Comparison of ENCODE assay signal across 1 cellular context in genomic region chr18:11908182-11909080, GRCh38.
A peak's percentile ranks its signal among the peaks of the same experiment; 100 is the strongest.
TF ChIP-seq lines count a peak whose summit lies in the region.

Gene MPPE1, minus strand, starts transcription at chr18:11908317. Its CDS starts 11,053 bp downstream, at chr18:11897264.

TF ChIP-seq in HepG2, 621 proteins besides CTCF, POLR2A, EP300 and RAD21 (continued from another document and continues in another):
- TF ChIP-seq ZNF574 (CRISPR knock-in tag; IDR thresholded peaks at IDR 0.05) = peak; percentile 79; the same call in 1 of the 2 replicates
- TF ChIP-seq THAP11 (CRISPR knock-in tag; IDR thresholded peaks at IDR 0.05) = peak; percentile 56
- no peak; the same call in 1 of the 2 replicates for TF ChIP-seq ZNF143 (CRISPR knock-in tag; IDR thresholded peaks at IDR 0.05)
- no peak for TF ChIP-seq NFE2L2 (IDR thresholded peaks at IDR 0.05; ENCODE audit: low read length)
- peak; percentile 60 for TF ChIP-seq ZNF710 (CRISPR knock-in tag; IDR thresholded peaks at IDR 0.05; ENCODE audit: borderline replicate concordance)
- TF ChIP-seq KDM2A (CRISPR knock-in tag; IDR thresholded peaks at IDR 0.05; ENCODE audit: borderline replicate concordance, low read depth) = peak; percentile 58
- TF ChIP-seq MYPOP (CRISPR knock-in tag; IDR thresholded peaks at IDR 0.05) = peak; percentile 93
- no peak for TF ChIP-seq ZNF629 (CRISPR knock-in tag; conservative IDR thresholded peaks at IDR 0.05)
- peak; percentile 37; the same call in 1 of the 2 replicates for TF ChIP-seq ZSCAN20 (CRISPR knock-in tag; IDR thresholded peaks at IDR 0.05; ENCODE audit: borderline replicate concordance)
- no peak for TF ChIP-seq ZNF296 (CRISPR knock-in tag; conservative IDR thresholded peaks at IDR 0.05)
- 0 out of 2 replicates have a peak, but pooled peaks have one; percentile 43 for TF ChIP-seq ZNF530 (CRISPR knock-in tag; IDR thresholded peaks at IDR 0.05; ENCODE audit: low read depth)
- TF ChIP-seq ZNF430 (CRISPR knock-in tag; IDR thresholded peaks at IDR 0.05) = peak; percentile 41; the same call in 1 of the 2 replicates
- peak; percentile 59; the same call in 1 of the 2 replicates for TF ChIP-seq ZNF605 (CRISPR knock-in tag; IDR thresholded peaks at IDR 0.05)
- no peak for TF ChIP-seq ZNF512B (CRISPR knock-in tag; IDR thresholded peaks at IDR 0.05; ENCODE audit: borderline replicate concordance)
- TF ChIP-seq ZNF3 (CRISPR knock-in tag; IDR thresholded peaks at IDR 0.05) = 0 out of 2 replicates have a peak, but pooled peaks have one; percentile 33
- TF ChIP-seq ZNF878 (CRISPR knock-in tag; IDR thresholded peaks at IDR 0.05) = peak; percentile 52; the same call in 1 of the 2 replicates
- peak; percentile 73; the same call in 1 of the 2 replicates for TF ChIP-seq ETV5 (CRISPR knock-in tag; IDR thresholded peaks at IDR 0.05; ENCODE audit: borderline replicate concordance)
- no peak for TF ChIP-seq ZNF562 (CRISPR knock-in tag; IDR thresholded peaks at IDR 0.05; ENCODE audit: borderline replicate concordance)
- no peak for TF ChIP-seq ADNP (CRISPR knock-in tag; IDR thresholded peaks at IDR 0.05)
- peak; percentile 59; the same call in 1 of the 2 replicates for TF ChIP-seq ZNF547 (CRISPR knock-in tag; IDR thresholded peaks at IDR 0.05)
- 0 out of 2 replicates have a peak, but pooled peaks have one; percentile 43 for TF ChIP-seq ZNF292 (CRISPR knock-in tag; IDR thresholded peaks at IDR 0.05; ENCODE audit: borderline replicate concordance, low read depth)
- TF ChIP-seq DMAP1 (CRISPR knock-in tag; IDR thresholded peaks at IDR 0.05) = peak; percentile 82
- no peak for TF ChIP-seq ZNF746 (CRISPR knock-in tag; IDR thresholded peaks at IDR 0.05)
- no peak for TF ChIP-seq HNRNPK (IDR thresholded peaks at IDR 0.05; ENCODE audit: low read depth, low read length, poor library complexity, severe bottlenecking)
- no peak for TF ChIP-seq ZNF576 (CRISPR knock-in tag; IDR thresholded peaks at IDR 0.05)
- no peak for TF ChIP-seq ZBTB34 (CRISPR knock-in tag; IDR thresholded peaks at IDR 0.05)
- TF ChIP-seq ZNF720 (CRISPR knock-in tag; IDR thresholded peaks at IDR 0.05) = no peak
- no peak for TF ChIP-seq ZNF354B (CRISPR knock-in tag; IDR thresholded peaks at IDR 0.05)
- TF ChIP-seq MTERF4 (CRISPR knock-in tag; IDR thresholded peaks at IDR 0.05) = no peak
- no peak for TF ChIP-seq FOXJ3 (CRISPR knock-in tag; IDR thresholded peaks at IDR 0.05; ENCODE audit: borderline replicate concordance)
- peak; percentile 52; the same call in 1 of the 2 replicates for TF ChIP-seq NFKB2 (CRISPR knock-in tag; IDR thresholded peaks at IDR 0.05; ENCODE audit: borderline replicate concordance)
- TF ChIP-seq MED1 (CRISPR knock-in tag; IDR thresholded peaks at IDR 0.05) = peak; percentile 66
- no peak for TF ChIP-seq U2AF1 (optimal IDR thresholded peaks at IDR 0.05; ENCODE audit: low read depth, low read length)
- TF ChIP-seq ZNF777 (CRISPR knock-in tag; IDR thresholded peaks at IDR 0.05) = peak; percentile 85
- no peak for TF ChIP-seq BATF2 (CRISPR knock-in tag; IDR thresholded peaks at IDR 0.05)
- TF ChIP-seq FOXP1 (IDR thresholded peaks at IDR 0.05) = no peak
- TF ChIP-seq FOXP1 (CRISPR knock-in tag; IDR thresholded peaks at IDR 0.05) = no peak
- no peak for TF ChIP-seq ZBTB21 (CRISPR knock-in tag; IDR thresholded peaks at IDR 0.05)
- TF ChIP-seq DPF2 (CRISPR knock-in tag; IDR thresholded peaks at IDR 0.05; ENCODE audit: borderline replicate concordance, low read depth) = no peak
- no peak for TF ChIP-seq SMC3 (IDR thresholded peaks at IDR 0.05; ENCODE audit: low read length)
- no peak for TF ChIP-seq TIGD3 (CRISPR knock-in tag; IDR thresholded peaks at IDR 0.05; ENCODE audit: borderline replicate concordance)
- no peak for TF ChIP-seq MLXIP (CRISPR knock-in tag; IDR thresholded peaks at IDR 0.05; ENCODE audit: borderline replicate concordance)
- no peak for TF ChIP-seq ZNF615 (CRISPR knock-in tag; IDR thresholded peaks at IDR 0.05; ENCODE audit: borderline replicate concordance)
- no peak for TF ChIP-seq BHLHE40 (IDR thresholded peaks at IDR 0.05; ENCODE audit: low read length)
- no peak for TF ChIP-seq RNF2 (conservative IDR thresholded peaks at IDR 0.05; ENCODE audit: low read depth)
- TF ChIP-seq ZNF512 (CRISPR knock-in tag; IDR thresholded peaks at IDR 0.05) = no peak
- no peak for TF ChIP-seq MAFK (conservative IDR thresholded peaks at IDR 0.05 in 1 of 2, IDR thresholded peaks at IDR 0.05 in 1 of 2; ENCODE audit: low read length in 2 of 2)
- no peak for TF ChIP-seq MAFG (CRISPR knock-in tag; IDR thresholded peaks at IDR 0.05)
- TF ChIP-seq RCOR2 (CRISPR knock-in tag; IDR thresholded peaks at IDR 0.05) = no peak
